8 cellular contexts compared by ENCODE assay signal in genomic region chr11:72643547-72643946, GRCh38. TPM values are rescaled to one million over a fixed set of nuclear protein-coding genes. Genes with fewer than 3 reads are reported as not detected.
A peak's percentile ranks its signal among the peaks of the same experiment; 100 is the strongest.
DNase-seq lines count a peak whose midpoint lies in the region; TF ChIP-seq lines count a peak whose summit lies in the region.

No MANE protein-coding gene starts in this region.

- H2AFZ ChIP-seq in H9 (ENCODE audit: low read length): no peak overlapping the region

- no peak overlapping the region; the same call in 1 of the 2 replicates for H3K14ac ChIP-seq in H9 (ENCODE audit: insufficient read depth, low read length)

- H3K4me3 Mint-ChIP-seq in H9: peak overlapping the region; percentile 17 to 64; a peak in 4 of 5 replicates
- H3K4me3 Mint-ChIP-seq in activated CD4-positive, alpha-beta memory T cell treated with anti-CD3 and anti-CD28 coated beads for 36 hours: peak overlapping the region; percentile 11

- H2BK15ac ChIP-seq in H9 (ENCODE audit: low read depth, low read length): no peak overlapping the region

- no peaks in the 10 kb centered on the region for H4K20me1 ChIP-seq in H9 (ENCODE audit: control insufficient read depth, insufficient read depth, insufficient read length)

- TF ChIP-seq CTCF in H9 (conservative IDR thresholded peaks at IDR 0.05) (no peak), BE2C (IDR thresholded peaks at IDR 0.05; ENCODE audit: low read depth, low read length) (no peak), esophagus squamous epithelium (IDR thresholded peaks at IDR 0.05) (no peak)

- no peak overlapping the region for H3K23ac ChIP-seq in H9 (ENCODE audit: insufficient read length, low read depth, low read length)

- no peak overlapping the region for H2BK5ac ChIP-seq in H9 (ENCODE audit: insufficient read length, low read length)

- H3K79me2 ChIP-seq in H9 (ENCODE audit: insufficient read depth, low read length): no peaks in the 10 kb centered on the region

- H2BK120ac ChIP-seq in H9 (ENCODE audit: low read depth, low read length, poor library complexity, severe bottlenecking): no peak overlapping the region

- H3K4me3 ChIP-seq in BE2C (ENCODE audit: low read depth, low read length) (no peak overlapping the region), esophagus squamous epithelium (no peak overlapping the region)

- H2AK5ac ChIP-seq in H9 (ENCODE audit: insufficient read length, low read length): no peak overlapping the region

- H2BK20ac ChIP-seq in H9 (ENCODE audit: low read depth, low read length, poor library complexity, severe bottlenecking): no peak overlapping the region

- no peak for TF ChIP-seq POLR2A in esophagus squamous epithelium (IDR thresholded peaks at IDR 0.05)

- no peaks in the 10 kb centered on the region for H3K79me1 ChIP-seq in H9 (ENCODE audit: insufficient read depth, low read depth, low read length, poor library complexity, severe bottlenecking)

- DNase-seq in AG08396 (ENCODE audit: low spot score): peak; percentile 51
- no peak for DNase-seq in H9
- no peak for DNase-seq in activated CD4-positive, alpha-beta memory T cell treated with anti-CD3 and anti-CD28 coated beads for 36 hours
- peak; percentile 21 for DNase-seq in iris pigment epithelial cell (ENCODE audit: low read depth)
- DNase-seq in SKM-1 treated with dmso at 0.1 percent for 144 hours (lab: John Stamatoyannopoulos, UW; ENCODE audit: unreplicated experiment): no peak
- no peak for DNase-seq in BE2C
- no peak for DNase-seq in activated CD4-positive, CD25-positive, alpha-beta regulatory T cell treated with anti-CD3 and anti-CD28 coated beads, Interleukin-2, amount 50 U/mL, for 72 hours
- DNase-seq in esophagus squamous epithelium (lab: John Stamatoyannopoulos, UW): no peak

- H3T11ph ChIP-seq in H9 (ENCODE audit: low read length): no peak overlapping the region

- intact Hi-C loops in activated CD4-positive, alpha-beta memory T cell treated with anti-CD3 and anti-CD28 coated beads for 36 hours (cut with micrococcal nuclease): loop anchor here (1.0 to 2.0 kb wide), 3 partner anchors 54 to 161 kb away; no protein-coding TSS in a partner anchor
- intact Hi-C loops in esophagus squamous epithelium (cut with DNase I): no loop called here

- POLR2A ChIA-PET in activated CD4-positive, alpha-beta memory T cell treated with anti-CD3 and anti-CD28 coated beads for 36 hours (lab: Charles Lee): interaction anchor here (0.6 kb wide), 1 partner anchor 41 kb away, joined by 3 read pairs; no protein-coding TSS in a partner anchor

- H3K9ac ChIP-seq in H9 (ENCODE audit: extremely low read depth, insufficient read length, low read length): no peak overlapping the region

- H3K4me1 ChIP-seq in H9 (ENCODE audit: insufficient read depth, low read length) (no peaks in the 10 kb centered on the region), BE2C (no peaks in the 10 kb centered on the region), esophagus squamous epithelium (peaks cover 6 to 37% (median 15%) of the 10 kb centered on the region in 3 donors)

- H4K8ac ChIP-seq in H9 (replicated peaks; ENCODE audit: insufficient read length, low read depth, low read length): no peak overlapping the region

- H3K4me1 Mint-ChIP-seq in H9: no peaks in the 10 kb centered on the region; a peak in 1 of 4 replicates
- H3K4me1 Mint-ChIP-seq in activated CD4-positive, alpha-beta memory T cell treated with anti-CD3 and anti-CD28 coated beads for 36 hours (ENCODE audit: low read depth): peaks cover 2% of the 10 kb centered on the region

- no peak overlapping the region for H3K18ac ChIP-seq in H9 (ENCODE audit: insufficient read length, low read depth, low read length)

- no peak overlapping the region for H3K27ac Mint-ChIP-seq in H9
- H3K27ac Mint-ChIP-seq in activated CD4-positive, alpha-beta memory T cell treated with anti-CD3 and anti-CD28 coated beads for 36 hours: no peak overlapping the region

- no peak overlapping the region for H3K4ac ChIP-seq in H9 (ENCODE audit: low read depth, low read length)

- peaks cover 32% of the 10 kb centered on the region for H3K27me3 Mint-ChIP-seq in H9 (ENCODE audit: low read depth)
- H3K27me3 Mint-ChIP-seq in activated CD4-positive, alpha-beta memory T cell treated with anti-CD3 and anti-CD28 coated beads for 36 hours: no peaks in the 10 kb centered on the region

- CTCF ChIA-PET in activated CD4-positive, alpha-beta memory T cell treated with anti-CD3 and anti-CD28 coated beads for 36 hours (lab: Charles Lee): interaction anchor here (0.6 to 8.8 kb wide), 17 partner anchors 14 to 707 kb away, joined by 3 to 98 read pairs (median 4); partner anchors contain the start of gene CLPB

- H3K9me3 ChIP-seq in H9 (ENCODE audit: control insufficient read depth, low read depth, low read length) (no peaks in the 10 kb centered on the region), BE2C (no peaks in the 10 kb centered on the region), esophagus squamous epithelium (no peaks in the 10 kb centered on the region)

- H3K36me3 ChIP-seq in BE2C (peaks cover 38% of the 10 kb centered on the region), esophagus squamous epithelium (no peaks in the 10 kb centered on the region)

- no peak overlapping the region for H4K5ac ChIP-seq in H9 (ENCODE audit: insufficient read length, low read depth, low read length)

- H3K9me3 Mint-ChIP-seq in H9: no peaks in the 10 kb centered on the region
- H3K9me3 Mint-ChIP-seq in activated CD4-positive, alpha-beta memory T cell treated with anti-CD3 and anti-CD28 coated beads for 36 hours: no peaks in the 10 kb centered on the region

- no CpG with 5 or more reads among the region's 7 CpGs for WGBS in H9 (ENCODE audit: extremely low coverage, insufficient read length, low lambda C conversion rate)
- 65% methylated on average over 7 of the region's 7 CpGs for WGBS in esophagus squamous epithelium, 2 donors

- H3K36me3 Mint-ChIP-seq in H9 (ENCODE audit: insufficient read depth in 1 of 3, low read depth in 3 of 3): no peaks in the 10 kb centered on the region
- H3K36me3 Mint-ChIP-seq in activated CD4-positive, alpha-beta memory T cell treated with anti-CD3 and anti-CD28 coated beads for 36 hours: no peaks in the 10 kb centered on the region

- peaks cover 11% of the 10 kb centered on the region for H3K23me2 ChIP-seq in H9 (ENCODE audit: insufficient read length, low read depth, low read length, poor library complexity, severe bottlenecking)

- no peak overlapping the region for H4K91ac ChIP-seq in H9 (ENCODE audit: insufficient read length, low read depth, low read length)

- no peak overlapping the region for H3K27ac ChIP-seq in H9 (ENCODE audit: insufficient read length, low read depth, low read length)
- H3K27ac ChIP-seq in esophagus squamous epithelium: no peak overlapping the region

- H2BK12ac ChIP-seq in H9 (ENCODE audit: insufficient read length, low read depth, low read length): no peak overlapping the region

- peak overlapping the region; percentile 46 for H3K4me2 ChIP-seq in H9 (ENCODE audit: insufficient read depth, insufficient read length, low read length)

- H3K27me3 ChIP-seq in H9 (ENCODE audit: insufficient read depth, low read length): peaks cover 23% of the 10 kb centered on the region; the same call in 1 of the 2 replicates
- no peaks in the 10 kb centered on the region for H3K27me3 ChIP-seq in BE2C
- H3K27me3 ChIP-seq in esophagus squamous epithelium: peaks cover 0 to 43% (median 0%) of the 10 kb centered on the region in 4 donors

- H3K56ac ChIP-seq in H9 (ENCODE audit: insufficient read length, low read depth, low read length): no peak overlapping the region

RNA-seq across cellular contexts. Expression of gene PDE2A, which starts 30.7 kb away (rescaled TPM):
- total RNA-seq in H9 (2021): 3.4 and 4.3 TPM in 2 replicates
- total RNA-seq in activated CD4-positive, alpha-beta memory T cell treated with anti-CD3 and anti-CD28 coated beads for 36 hours: under 1 TPM; 0.29 to 0.97 TPM
- polyA plus RNA-seq in BE2C (2012; ENCODE audit: insufficient read depth, insufficient read length, low read depth): 298 TPM
- 10 to 100 TPM in 3 of 4 donors, 1 to 10 TPM in 1; 5.6 to 38.3 (median 12.9) TPM for total RNA-seq in esophagus squamous epithelium

Comparison
In these comparisons a context has a peak if more than half of its experiments do, and no peak if none do; other contexts are left out.
1. DNase-seq: peak in AG08396 (single experiment) and iris pigment epithelial cell (single experiment); none in H9 (single experiment), activated CD4-positive, alpha-beta memory T cell treated with anti-CD3 and anti-CD28 coated beads for 36 hours (single experiment), SKM-1 treated with dmso at 0.1 percent for 144 hours (single experiment), BE2C (single experiment), activated CD4-positive, CD25-positive, alpha-beta regulatory T cell treated with anti-CD3 and anti-CD28 coated beads, Interleukin-2, amount 50 U/mL, for 72 hours (single experiment) and esophagus squamous epithelium (single experiment).